ENCODE assay signal across 8 cellular contexts in genomic region chr7:16420649-16421332, GRCh38. TPM values are rescaled to one million over a fixed set of nuclear protein-coding genes. Genes with fewer than 3 reads are reported as not detected.
A peak's percentile ranks its signal among the peaks of the same experiment; 100 is the strongest.
DNase-seq lines count a peak whose midpoint lies in the region; ATAC-seq and TF ChIP-seq lines count a peak whose summit lies in the region.

No MANE protein-coding gene starts in this region.

- H3K36me3 Mint-ChIP-seq in Calu3 (ENCODE audit: insufficient read depth, unreplicated experiment), result peaks cover 29% of the 10 kb centered on the region
- H3K36me3 Mint-ChIP-seq in activated T-cell treated with anti-CD3 and anti-CD28 coated beads, Interleukin-2, amount 50 U/mL, for 4 hours (ENCODE audit: insufficient read depth), result no peaks in the 10 kb centered on the region

- no TSS peak for BruUV-seq in Calu3 (replicated peaks; lab: Mats Ljungman, UMichigan)

- H3K27ac ChIP-seq in HUES64 (ENCODE audit: low read depth, low read length), result peak overlapping the region; percentile 39; the same call in 1 of the 2 replicates
- peak overlapping the region; percentile 94 to 99 (median 97) for H3K27ac ChIP-seq in esophagus muscularis mucosa (replicated peaks in 1 of 4)
- peak overlapping the region; percentile 94 for H3K27ac ChIP-seq in muscle layer of colon (ENCODE audit: low read depth, low read length)

- peak overlapping the region; percentile 71 for H3K4me3 ChIP-seq in HUES64 (ENCODE audit: low read length)
- H3K4me3 ChIP-seq in esophagus muscularis mucosa, result peak overlapping the region; percentile 72 to 76 (median 76)
- peak overlapping the region; percentile 47 to 65 for H3K4me3 ChIP-seq in muscle layer of colon (ENCODE audit: low read depth in 1 of 2, low read length in 2 of 2)

- WGBS in HUES64, result 1% methylated on average over 56 of the region's 56 CpGs
- 0% methylated on average over 16 of the region's 56 CpGs for WGBS in esophagus muscularis mucosa

- TF ChIP-seq CTCF in Calu3 (IDR thresholded peaks at IDR 0.05; ENCODE audit: unreplicated experiment) (peak; percentile 67), esophagus muscularis mucosa (IDR thresholded peaks at IDR 0.05) (peak in 1 of 3 experiments; percentile 52)

- H3K9me3 ChIP-seq in HUES64 (ENCODE audit: insufficient read depth, low read depth, low read length), result no peaks in the 10 kb centered on the region
- H3K9me3 ChIP-seq in esophagus muscularis mucosa, result no peaks in the 10 kb centered on the region
- no peaks in the 10 kb centered on the region for H3K9me3 ChIP-seq in muscle layer of colon (ENCODE audit: low read length)

- CTCF ChIA-PET in Calu3 (lab: Charles Lee), result interaction anchor here (0.6 to 3.5 kb wide), 14 partner anchors 8 to 323 kb away, joined by 3 to 20 read pairs (median 4); partner anchors contain the start of gene SOSTDC1

- H3K27me3 ChIP-seq in HUES64 (ENCODE audit: insufficient read depth, low read length) (peaks cover 25% of the 10 kb centered on the region), esophagus muscularis mucosa (no peaks in the 10 kb centered on the region), muscle layer of colon (ENCODE audit: control insufficient read depth in 1 of 2, insufficient read depth in 2 of 2, low read length in 2 of 2) (no peaks in the 10 kb centered on the region)

- H3K9ac ChIP-seq in HUES64 (ENCODE audit: low read depth, low read length), result peak overlapping the region; percentile 77
- peak overlapping the region; percentile 59 for H3K9ac ChIP-seq in muscle layer of colon (ENCODE audit: low read length)

- peak overlapping the region; percentile 86 for H3K27ac Mint-ChIP-seq in Calu3 (ENCODE audit: unreplicated experiment)

- TF ChIP-seq POLR2A in esophagus muscularis mucosa (IDR thresholded peaks at IDR 0.05; ENCODE audit: low read depth), result peak; percentile 16

- H3K4me1 ChIP-seq in HUES64 (ENCODE audit: insufficient read depth, low read length) (peaks cover 8% of the 10 kb centered on the region), esophagus muscularis mucosa (peaks cover 15 to 28% (median 26%) of the 10 kb centered on the region in 4 donors), muscle layer of colon (ENCODE audit: insufficient read depth, low read length) (peaks cover 24% of the 10 kb centered on the region)

- H3K4me3 Mint-ChIP-seq in Calu3 (ENCODE audit: low read depth, unreplicated experiment), result peak overlapping the region; percentile 74
- H3K4me3 Mint-ChIP-seq in activated T-cell treated with anti-CD3 and anti-CD28 coated beads, Interleukin-2, amount 50 U/mL, for 4 hours, result peak overlapping the region; percentile 80

- H3K9me3 Mint-ChIP-seq in Calu3 (ENCODE audit: low read depth, unreplicated experiment), result peaks cover 2% of the 10 kb centered on the region
- H3K9me3 Mint-ChIP-seq in activated T-cell treated with anti-CD3 and anti-CD28 coated beads, Interleukin-2, amount 50 U/mL, for 4 hours, result no peaks in the 10 kb centered on the region

- TF ChIP-seq EP300 in esophagus muscularis mucosa (IDR thresholded peaks at IDR 0.05), result no peak

- H3K4me1 Mint-ChIP-seq in Calu3 (ENCODE audit: low read depth, unreplicated experiment), result peaks cover 53% of the 10 kb centered on the region
- peaks cover 10% of the 10 kb centered on the region for H3K4me1 Mint-ChIP-seq in activated T-cell treated with anti-CD3 and anti-CD28 coated beads, Interleukin-2, amount 50 U/mL, for 4 hours (ENCODE audit: low read depth)

- ATAC-seq in GM21423 (IDR thresholded peaks at IDR 0.05; ENCODE audit: unreplicated experiment), result peak; percentile 84
- peak; percentile 91 to 93 for ATAC-seq in activated T-cell treated with anti-CD3 and anti-CD28 coated beads, Interleukin-2, amount 50 U/mL, for 4 hours

- DNase-seq in Calu3 (peak; percentile 93), OCI-M2 (lab: John Stamatoyannopoulos, UW; ENCODE audit: unreplicated experiment) (peak; percentile 73), esophagus muscularis mucosa (ENCODE audit: extremely low spot score) (peak; percentile 93)
- DNase-seq in activated T-cell treated with anti-CD3 and anti-CD28 coated beads, Interleukin-2, amount 50 U/mL, for 4 hours, result peak; percentile 77
- peak; percentile 56 to 62 for DNase-seq in stimulated activated CD8-positive, alpha-beta memory T cell treated with anti-CD3 and anti-CD28 coated beads, Interleukin-7, amount 100 ng/mL, for 1 hour (ENCODE audit: low read depth in 2 of 2)

- no peaks in the 10 kb centered on the region for H3K36me3 ChIP-seq in HUES64 (ENCODE audit: insufficient read depth, low read length)
- H3K36me3 ChIP-seq in esophagus muscularis mucosa, result no peaks in the 10 kb centered on the region
- H3K36me3 ChIP-seq in muscle layer of colon (ENCODE audit: insufficient read depth, low read length), result no peaks in the 10 kb centered on the region

- no peaks in the 10 kb centered on the region for H3K27me3 Mint-ChIP-seq in Calu3 (ENCODE audit: unreplicated experiment)
- peaks cover 23% of the 10 kb centered on the region for H3K27me3 Mint-ChIP-seq in activated T-cell treated with anti-CD3 and anti-CD28 coated beads, Interleukin-2, amount 50 U/mL, for 4 hours (ENCODE audit: low read depth)

- intact Hi-C loops in Calu3 (cut with micrococcal nuclease; ENCODE audit: unreplicated experiment), result loop anchor here (2.0 to 5.0 kb wide), 4 partner anchors 54 to 292 kb away; no protein-coding TSS in a partner anchor
- intact Hi-C loops in esophagus muscularis mucosa (cut with DNase I), result no loop called here

RNA-seq across cellular contexts. Expression of gene CRPPA, which starts 0.5 kb away (rescaled TPM):
- total RNA-seq in Calu3 (2022), result 7.5 and 9.9 TPM in 2 replicates
- polyA plus RNA-seq in HUES64 (2013, experiment 1 of 2), result 0.60 TPM
- polyA plus RNA-seq in HUES64 (2013, experiment 2 of 2), result 0.70 TPM
- 1 to 10 TPM in 2 of 3 donors, under 1 TPM in 1; 0.46 to 1.2 (median 1.2) TPM for total RNA-seq in activated T-cell treated with anti-CD3 and anti-CD28 coated beads, Interleukin-2, amount 50 U/mL, for 4 hours
- total RNA-seq in esophagus muscularis mucosa, result 1 to 10 TPM; 1.9 to 3.6 (median 3.5) TPM

RNA-seq across cellular contexts. Expression of gene SOSTDC1, which starts 44.7 kb away (rescaled TPM):
- total RNA-seq in Calu3 (2022), result 13.9 and 22.1 TPM in 2 replicates
- polyA plus RNA-seq in HUES64 (2013, experiment 1 of 2), result 0.70 TPM
- polyA plus RNA-seq in HUES64 (2013, experiment 2 of 2), result 0.89 TPM
- total RNA-seq in activated T-cell treated with anti-CD3 and anti-CD28 coated beads, Interleukin-2, amount 50 U/mL, for 4 hours, result not detected
- total RNA-seq in esophagus muscularis mucosa, result 1 to 10 TPM in 1 of 4 donors, under 1 TPM in 2, not detected in 1; 0.71 to 1.2 (median 0.83) TPM

Comparison
In these comparisons a context has a peak if more than half of its experiments do, and no peak if none do; other contexts are left out.
1. Peak in every context shown above with its lines: DNase-seq, ATAC-seq, H3K4me3 ChIP-seq and H3K27ac ChIP-seq.
2. H3K27ac ChIP-seq: peak in every context shown above with its lines; median percentile 97 in esophagus muscularis mucosa; 94 in muscle layer of colon; 39 in HUES64.